Comparison of ENCODE assay signal across 1 cellular context in genomic region chr1:78222962-78223358, GRCh38.
TF ChIP-seq lines count a peak whose summit lies in the region.

No MANE protein-coding gene starts in this region.

TF ChIP-seq in liver, 16 proteins besides CTCF, POLR2A, EP300 and RAD21 (continued from another document):
- TF ChIP-seq ZBTB33 (IDR thresholded peaks at IDR 0.05), result no peak
